8 cellular contexts compared by ENCODE assay signal in the genomic region with DNA sequence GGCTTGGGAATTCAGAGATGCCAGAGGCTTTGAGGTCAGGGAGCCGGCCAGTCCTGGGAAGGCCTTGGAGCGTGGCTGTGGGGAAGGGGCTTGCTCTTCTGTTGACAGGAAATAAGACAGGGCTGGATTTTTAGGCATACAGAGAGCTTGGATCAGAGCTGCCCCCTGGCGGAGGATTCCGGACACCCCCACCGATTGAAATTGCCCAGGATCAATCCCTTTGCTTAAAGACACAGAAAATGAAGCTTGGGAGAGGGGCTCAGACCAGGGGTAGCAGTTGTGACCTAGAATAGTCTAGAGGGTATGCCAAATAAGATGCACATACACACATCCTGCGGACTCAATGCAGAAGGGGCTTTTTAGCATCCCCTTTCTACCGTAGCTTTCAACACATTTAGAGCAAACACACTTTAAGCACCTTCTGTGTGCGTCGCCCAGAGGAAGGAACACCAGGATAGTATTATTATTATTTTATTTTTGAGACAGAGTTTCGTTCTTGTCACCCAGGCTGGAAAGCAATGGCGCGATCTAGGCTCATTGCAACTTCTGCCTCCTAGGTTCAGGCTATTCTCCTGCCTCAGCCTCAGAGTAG. TPM values are rescaled to one million over a fixed set of nuclear protein-coding genes. Genes with fewer than 3 reads are reported as not detected.
DNase-seq lines count a peak whose midpoint lies in the region; ATAC-seq and TF ChIP-seq lines count a peak whose summit lies in the region.

No MANE protein-coding gene starts in this region.

- DNase-seq in CD8-positive, alpha-beta T cell, result peak; percentile 49 to 79 (median 60)
- DNase-seq in HT-29 (ENCODE audit: low spot score) (peak; percentile 72), SHP77 treated with DMSO at 0.1 percent for 48 hours (lab: John Stamatoyannopoulos, UW) (peak; percentile 52), glomerular visceral epithelial cell (ENCODE audit: extremely low spot score) (peak; percentile 58)
- peak; percentile 90 for DNase-seq in activated effector memory CD4-positive, alpha-beta T cell treated with anti-CD3 and anti-CD28 coated beads, Interleukin-2, amount 50 U/mL, for 16 hours
- DNase-seq in stimulated activated CD4-positive, alpha-beta T cell treated with anti-CD3 and anti-CD28 coated beads, Interleukin-12 subunit alpha, Interleukin-12 subunit beta, amount 100 ng/mL, for 24 hours (ENCODE audit: low read depth in 2 of 2), result peak; percentile 41 to 78

- intact Hi-C loops in CD8-positive, alpha-beta T cell (cut with DNase I, micrococcal nuclease), result loop anchor here (1.0 to 10.0 kb wide), 4 partner anchors 13 to 485 kb away; no protein-coding TSS in a partner anchor

- H3K9me3 Mint-ChIP-seq in CD8-positive, alpha-beta T cell, result no peaks in the 10 kb centered on the region

- peaks cover 19% of the 10 kb centered on the region for H3K27me3 Mint-ChIP-seq in CD8-positive, alpha-beta T cell (ENCODE audit: low read depth)

- H3K36me3 ChIP-seq in CD8-positive, alpha-beta T cell (ENCODE audit: insufficient read depth, low read length), result no peaks in the 10 kb centered on the region

- H3K27me3 ChIP-seq in CD8-positive, alpha-beta T cell (ENCODE audit: insufficient read depth, low read length), result no peaks in the 10 kb centered on the region

- no peak for ATAC-seq in CD8-positive, alpha-beta T cell
- ATAC-seq in GM18498 (IDR thresholded peaks at IDR 0.05; ENCODE audit: unreplicated experiment), result no peak
- no peak for ATAC-seq in HG02870 (IDR thresholded peaks at IDR 0.05; ENCODE audit: unreplicated experiment)

- TF ChIP-seq CTCF in CD8-positive, alpha-beta T cell (IDR thresholded peaks at IDR 0.05), result peak; percentile 64

- peak overlapping the region; percentile 81 for H3K27ac Mint-ChIP-seq in CD8-positive, alpha-beta T cell

- peaks cover 13% of the 10 kb centered on the region for H3K36me3 Mint-ChIP-seq in CD8-positive, alpha-beta T cell

- peaks cover 53% of the 10 kb centered on the region for H3K4me1 ChIP-seq in CD8-positive, alpha-beta T cell (ENCODE audit: insufficient read depth, low read length)

- peak overlapping the region; percentile 44 for H3K4me3 Mint-ChIP-seq in CD8-positive, alpha-beta T cell

- no peak overlapping the region for H3K27ac ChIP-seq in CD8-positive, alpha-beta T cell (ENCODE audit: low read depth, low read length)

- H3K4me3 ChIP-seq in CD8-positive, alpha-beta T cell (ENCODE audit: low read depth, low read length), result no peak overlapping the region

- H3K9me3 ChIP-seq in CD8-positive, alpha-beta T cell (ENCODE audit: low read length), result no peaks in the 10 kb centered on the region

- POLR2A ChIA-PET in CD8-positive, alpha-beta T cell (lab: Charles Lee), result interaction anchor here (0.9 to 2.3 kb wide), 7 partner anchors 16 to 555 kb away, joined by 3 to 10 read pairs (median 7); a partner anchor contains a TSS

- CTCF ChIA-PET in CD8-positive, alpha-beta T cell (lab: Charles Lee), result interaction anchor here (0.9 to 8.5 kb wide), 23 partner anchors 9 to 503 kb away, joined by 3 to 152 read pairs (median 4); a partner anchor contains a TSS

- H3K4me1 Mint-ChIP-seq in CD8-positive, alpha-beta T cell (ENCODE audit: low read depth), result peaks cover 47% of the 10 kb centered on the region

RNA-seq across cellular contexts. Expression of a gene that starts 1.7 kb away (rescaled TPM):
- 10 to 100 TPM; 48.1 to 51.1 TPM for total RNA-seq in CD8-positive, alpha-beta T cell
- total RNA-seq in HT-29 (2014; rRNA removed; shearing (Covaris generic)), result 68.7 and 83.8 TPM in 2 replicates

RNA-seq across cellular contexts. Expression of a gene that starts 3.4 kb away (rescaled TPM):
- under 1 TPM in 1 of 2 experiments, not detected in 1; 0.19 TPM for total RNA-seq in CD8-positive, alpha-beta T cell
- total RNA-seq in HT-29 (2014; rRNA removed; shearing (Covaris generic)), result not detected in 2 replicates

RNA-seq across cellular contexts. Expression of a gene that starts 17.7 kb away (rescaled TPM):
- 10 to 100 TPM; 39.9 to 42.0 TPM for total RNA-seq in CD8-positive, alpha-beta T cell
- total RNA-seq in HT-29 (2014; rRNA removed; shearing (Covaris generic)), result 25.5 and 25.9 TPM in 2 replicates

RNA-seq across cellular contexts. Expression of a gene that starts 41.2 kb away (rescaled TPM):
- not detected for total RNA-seq in CD8-positive, alpha-beta T cell
- not detected in 2 replicates for total RNA-seq in HT-29 (2014; rRNA removed; shearing (Covaris generic))
